8 cellular contexts compared by ENCODE assay signal in the genomic region with DNA sequence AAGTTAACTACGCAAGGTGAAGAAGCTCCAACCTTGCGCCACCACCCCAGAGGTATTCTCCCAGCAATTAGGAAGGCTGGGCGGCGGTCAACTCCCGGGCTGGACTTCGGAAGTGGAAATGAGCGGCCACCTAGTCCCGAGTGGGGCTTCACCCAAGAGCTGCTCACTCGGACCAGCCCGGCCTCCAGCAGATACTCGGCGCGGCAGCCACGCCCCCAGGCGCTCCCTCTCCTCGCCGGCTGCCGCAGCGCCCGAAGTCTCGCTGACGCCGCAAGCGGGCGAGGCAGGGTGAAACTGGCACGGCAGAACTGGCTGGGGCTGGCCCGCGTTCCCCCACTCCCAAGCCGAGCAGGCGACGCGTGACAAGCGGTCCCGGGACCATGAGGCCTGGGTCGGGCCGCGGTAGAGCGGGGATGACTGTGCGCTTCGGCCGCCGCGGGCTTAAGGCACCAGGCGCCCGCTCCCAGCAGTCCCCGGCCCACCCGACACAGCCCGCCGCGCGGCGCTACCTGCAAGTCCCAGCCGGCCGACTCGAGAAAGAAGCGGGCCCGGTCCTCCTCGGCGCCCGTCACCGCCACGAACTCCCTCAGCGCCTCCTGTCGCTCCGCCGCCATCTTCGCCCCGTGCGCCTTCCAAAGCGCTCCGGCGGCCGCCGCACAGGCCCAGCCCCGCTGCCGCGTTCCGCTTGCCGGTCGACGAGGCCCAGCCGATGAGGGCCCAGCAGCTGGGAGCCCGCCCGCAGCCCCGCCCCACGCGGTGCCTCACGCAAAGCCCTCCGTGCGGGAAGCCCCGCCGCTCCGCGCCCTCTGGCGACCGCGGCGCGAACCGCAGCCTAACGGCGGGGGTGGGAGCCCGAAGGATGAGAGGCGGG. TPM values are rescaled to one million over a fixed set of nuclear protein-coding genes. Genes with fewer than 3 reads are reported as not detected.
DNase-seq lines count a peak whose midpoint lies in the region; ATAC-seq and TF ChIP-seq lines count a peak whose summit lies in the region.

Gene NSFL1C (minus strand): TSS at position 639 of the 871 bp plus-strand sequence. CDS start 25 bp downstream, at position 614.

- peak within 1 kb of the TSS; percentile 84 for H3K27ac ChIP-seq in WERI-Rb-1
- peak within 1 kb of the TSS; percentile 94 for H3K27ac ChIP-seq in mammary epithelial cell (ENCODE audit: insufficient read depth, low read depth, low read length)

- H3K27me3 ChIP-seq in WERI-Rb-1 (ENCODE audit: insufficient read depth, low read depth, severe bottlenecking) (peaks cover 10% of the 10 kb centered on the region), mammary epithelial cell (ENCODE audit: insufficient read depth, low read length) (no peaks in the 10 kb centered on the region)

- CTCF ChIA-PET in AG04449 (lab: Yijun Ruan, JAX), result interaction anchor here (0.6 to 5.4 kb wide), 38 partner anchors 10 to 706 kb away, joined by 3 to 120 read pairs (median 4); partner anchors contain the start of gene PSMF1
- CTCF ChIA-PET in mammary epithelial cell (lab: Charles Lee; ENCODE audit: low non-redundant PET), result interaction anchor here (0.5 to 0.7 kb wide), 6 partner anchors 28 to 130 kb away, joined by 3 to 6 read pairs (median 4); no protein-coding TSS in a partner anchor

- peak within 1 kb of the TSS; percentile 91 for H3K4me2 ChIP-seq in mammary epithelial cell (ENCODE audit: insufficient read depth, low read depth, low read length)

- peaks cover 39% of the 10 kb centered on the region for H3K4me1 ChIP-seq in mammary epithelial cell (ENCODE audit: insufficient read depth, low read length)

- in situ Hi-C loops in mammary epithelial cell (cut with MboI; ENCODE audit: low sequenced_read_pairs in 2 of 2), result no loop called here

- H2AFZ ChIP-seq in mammary epithelial cell (ENCODE audit: low read depth, low read length), result peak within 1 kb of the TSS; percentile 71

- dilution Hi-C loops in mammary epithelial cell (cut with HindIII; ENCODE audit: low sequenced_read_pairs), result no loop called here

- POLR2A ChIA-PET in AG04449 (lab: Yijun Ruan, JAX), result interaction anchor here (1.1 kb wide), 1 partner anchor 11 kb away, joined by 3 read pairs; no protein-coding TSS in a partner anchor

- TF ChIP-seq CTCF in AG04449 (IDR thresholded peaks at IDR 0.05; ENCODE audit: insufficient read depth, low read length, missing control alignments) (peak; percentile 94), WERI-Rb-1 (IDR thresholded peaks at IDR 0.05; ENCODE audit: low read depth, low read length) (peak; percentile 90), mammary epithelial cell (conservative IDR thresholded peaks at IDR 0.05 in 1 of 2, IDR thresholded peaks at IDR 0.05 in 1 of 2; ENCODE audit: extremely low read depth in 1 of 2, insufficient read depth in 1 of 2, low read depth in 1 of 2, low read length in 2 of 2) (peak; percentile 70 to 92)

- H3K36me3 ChIP-seq in WERI-Rb-1, result peaks cover 18% of the 10 kb centered on the region
- peaks cover 5% of the 10 kb centered on the region for H3K36me3 ChIP-seq in mammary epithelial cell (ENCODE audit: insufficient read depth, low read length)

- ATAC-seq in GM18870 (IDR thresholded peaks at IDR 0.05; ENCODE audit: unreplicated experiment) (peak; percentile 61), HG03135 (IDR thresholded peaks at IDR 0.05; ENCODE audit: unreplicated experiment) (peak; percentile 83)

- H4K20me1 ChIP-seq in mammary epithelial cell (ENCODE audit: insufficient read depth, low read length), result no peaks in the 10 kb centered on the region

- intact Hi-C loops in mammary epithelial cell (cut with micrococcal nuclease), result loop anchor here (2.0 kb wide), 2 partner anchors 74 to 154 kb away; partner anchors contain the start of gene FKBP1A

- WGBS in mammary epithelial cell (ENCODE audit: low coverage, missing lambda C conversion rate), result 2% methylated on average over 7 of the region's 104 CpGs

- H3K9ac ChIP-seq in mammary epithelial cell (ENCODE audit: insufficient read depth, low read length), result peak within 1 kb of the TSS; percentile 97

- DNase-seq in AG04449 (ENCODE audit: low read depth, low spot score) (no peak), NCI-H2196 treated with DMSO at 0.1 percent for 48 hours (lab: John Stamatoyannopoulos, UW; ENCODE audit: unreplicated experiment) (peak; percentile 86), WERI-Rb-1 (peak; percentile 95), mammary epithelial cell (peak; percentile 93), iPS-NIHi7 (ENCODE audit: extremely low spot score) (peak; percentile 98), smooth muscle cell of the brain vasculature (ENCODE audit: low read depth, low spot score) (peak; percentile 83)

- BruUV-seq in mammary epithelial cell (replicated peaks; lab: Mats Ljungman, UMichigan), result TSS peak; percentile 38

- H3K9me3 ChIP-seq in WERI-Rb-1 (ENCODE audit: severe bottlenecking) (no peaks in the 10 kb centered on the region), mammary epithelial cell (replicated peaks; ENCODE audit: insufficient read depth, low read length) (no peaks in the 10 kb centered on the region)

- H3K79me2 ChIP-seq in mammary epithelial cell (ENCODE audit: insufficient read depth, low read length), result peaks cover 49% of the 10 kb centered on the region

- H3K4me3 ChIP-seq in AG04449 (ENCODE audit: low read depth, low read length) (peak within 1 kb of the TSS; percentile 90), WERI-Rb-1 (ENCODE audit: low read depth, low read length) (peak within 1 kb of the TSS; percentile 85), mammary epithelial cell (replicated peaks in 1 of 3; ENCODE audit: insufficient read depth in 1 of 3, low read depth in 2 of 3, low read length in 3 of 3) (peak within 1 kb of the TSS; percentile 83 to 95 (median 83))

RNA-seq across cellular contexts. Expression of gene NSFL1C, which starts in this region (rescaled TPM):
- 100 to 1,000 TPM in 1 of 2 donors, 10 to 100 TPM in 1; 46.3 to 105 TPM for total RNA-seq in mammary epithelial cell
- polyA plus RNA-seq in mammary epithelial cell, result 29.6 TPM
- 73.3 TPM for polyA minus RNA-seq in mammary epithelial cell
